ENCODE assay signal across 8 cellular contexts in genomic region chr4:70901984-70902576, GRCh38. TPM values are rescaled to one million over a fixed set of nuclear protein-coding genes. Genes with fewer than 3 reads are reported as not detected.
A peak's percentile ranks its signal among the peaks of the same experiment; 100 is the strongest.
DNase-seq lines count a peak whose midpoint lies in the region; ATAC-seq and TF ChIP-seq lines count a peak whose summit lies in the region.

Gene MOB1B, plus strand, starts transcription at chr4:70902369. Its CDS starts 168 bp downstream, at chr4:70902537.

- TF ChIP-seq POLR2A in uterus (IDR thresholded peaks at IDR 0.05): peak; percentile 37 to 51

- DNase-seq in NCI-H1436 (lab: John Stamatoyannopoulos, UW) (peak; percentile 86), amygdala (lab: John Stamatoyannopoulos, UW) (peak in 55 of 56 donors; percentile 23 to 89 (median 75)), right atrium auricular region (ENCODE audit: low spot score) (peak; percentile 89), pulmonary artery endothelial cell (ENCODE audit: low read depth, low spot score) (peak; percentile 51), uterus (peak; percentile 79 to 81)

- H3K27ac Mint-ChIP-seq in T-helper 1 cell treated with Interleukin-12 subunit alpha and Interleukin-12 subunit beta and Interleukin-4 antibody, amounts not matched to agents 30 μg/mL and 1 μg/mL, for 36 hours: peak within 1 kb of the TSS; percentile 87

- H3K4me3 ChIP-seq in GM12875 (ENCODE audit: low read depth, low read length) (peak within 1 kb of the TSS; percentile 80), right atrium auricular region (peak within 1 kb of the TSS; percentile 80 to 93), uterus (peak within 1 kb of the TSS; percentile 77 to 93)

- no peaks in the 10 kb centered on the region for H3K27me3 ChIP-seq in right atrium auricular region
- H3K27me3 ChIP-seq in uterus: no peaks in the 10 kb centered on the region

- H3K36me3 ChIP-seq in right atrium auricular region (no peaks in the 10 kb centered on the region), uterus (no peaks in the 10 kb centered on the region)

- peak; percentile 91 for ATAC-seq in HG02678 (IDR thresholded peaks at IDR 0.05; ENCODE audit: unreplicated experiment)

- H3K4me3 Mint-ChIP-seq in T-helper 1 cell treated with Interleukin-12 subunit alpha and Interleukin-12 subunit beta and Interleukin-4 antibody, amounts not matched to agents 30 μg/mL and 1 μg/mL, for 36 hours: peak within 1 kb of the TSS; percentile 98

- peaks cover 13% of the 10 kb centered on the region for H3K36me3 Mint-ChIP-seq in T-helper 1 cell treated with Interleukin-12 subunit alpha and Interleukin-12 subunit beta and Interleukin-4 antibody, amounts not matched to agents 30 μg/mL and 1 μg/mL, for 36 hours (ENCODE audit: low read depth)

- H3K4me1 ChIP-seq in right atrium auricular region (peaks cover 0 to 6% of the 10 kb centered on the region in 2 donors), uterus (no peaks in the 10 kb centered on the region)

- H3K9me3 Mint-ChIP-seq in T-helper 1 cell treated with Interleukin-12 subunit alpha and Interleukin-12 subunit beta and Interleukin-4 antibody, amounts not matched to agents 30 μg/mL and 1 μg/mL, for 36 hours: no peaks in the 10 kb centered on the region

- intact Hi-C loops in uterus (cut with DNase I; ENCODE audit: low total_unique reads): no loop called here

- H3K4me1 Mint-ChIP-seq in T-helper 1 cell treated with Interleukin-12 subunit alpha and Interleukin-12 subunit beta and Interleukin-4 antibody, amounts not matched to agents 30 μg/mL and 1 μg/mL, for 36 hours (ENCODE audit: low read depth): peaks cover 18% of the 10 kb centered on the region

- H3K9me3 ChIP-seq in right atrium auricular region: no peaks in the 10 kb centered on the region
- H3K9me3 ChIP-seq in uterus: no peaks in the 10 kb centered on the region

- no peaks in the 10 kb centered on the region for H3K27me3 Mint-ChIP-seq in T-helper 1 cell treated with Interleukin-12 subunit alpha and Interleukin-12 subunit beta and Interleukin-4 antibody, amounts not matched to agents 30 μg/mL and 1 μg/mL, for 36 hours (ENCODE audit: low read depth)

- H3K27ac ChIP-seq in right atrium auricular region: peak within 1 kb of the TSS; percentile 85 to 89
- H3K27ac ChIP-seq in uterus: peak within 1 kb of the TSS; percentile 82 to 88

- TF ChIP-seq CTCF in GM12875 (IDR thresholded peaks at IDR 0.05; ENCODE audit: borderline replicate concordance, insufficient read depth, low read depth, low read length) (peak; percentile 52; the same call in 1 of the 2 replicates), right atrium auricular region (IDR thresholded peaks at IDR 0.05) (peak in 1 of 2 donors; percentile 44), uterus (IDR thresholded peaks at IDR 0.05) (peak in 3 of 4 experiments; percentile 13 to 57 (median 36))

RNA-seq across cellular contexts. Expression of gene MOB1B, which starts in this region (rescaled TPM):
- total RNA-seq in right atrium auricular region: 10 to 100 TPM in 1 of 2 donors, 1 to 10 TPM in 1; 7.7 to 14.0 TPM
- 11.6 and 12.9 TPM in 2 replicates for total RNA-seq in pulmonary artery endothelial cell
- 10 to 100 TPM in 3 of 4 donors, 1 to 10 TPM in 1; 10.0 to 42.1 (median 16.5) TPM for total RNA-seq in uterus

Comparison
In these comparisons a context has a peak if more than half of its experiments do, and no peak if none do; other contexts are left out.
1. Peak in every context shown above with its lines: DNase-seq, ATAC-seq, H3K4me3 ChIP-seq and H3K27ac ChIP-seq.